ENCODE assay signal across 1 cellular context in the genomic region with DNA sequence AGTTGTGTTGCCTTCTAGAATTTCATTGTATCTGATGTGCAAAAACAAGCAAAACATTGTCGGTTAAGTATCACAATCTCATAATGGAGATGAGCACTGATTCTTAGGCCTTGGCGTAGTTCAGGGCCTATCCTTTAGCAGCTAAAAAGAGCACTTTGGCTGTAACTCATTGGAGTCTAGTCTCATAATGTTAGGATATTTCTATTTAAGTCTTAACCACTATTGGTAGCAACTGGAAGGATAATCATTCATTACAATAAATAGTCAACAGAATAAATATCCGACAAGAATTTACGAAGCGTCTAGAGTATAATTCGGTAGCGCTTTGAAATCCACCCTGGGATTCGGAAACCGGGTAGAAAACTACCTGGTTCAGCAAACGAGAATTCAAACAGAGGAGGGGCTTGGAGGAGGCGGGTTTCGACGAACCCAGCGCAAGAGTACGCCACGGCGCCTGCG.
TF ChIP-seq lines count a peak whose summit lies in the region.

No MANE protein-coding gene starts in this region.

TF ChIP-seq in K562, 482 proteins besides CTCF, POLR2A, EP300 and RAD21 (continues in another document):
- TF ChIP-seq HLTF (IDR thresholded peaks at IDR 0.05) (no peak), KLF10 (CRISPR knock-in tag; IDR thresholded peaks at IDR 0.05) (no peak), ZNF121 (CRISPR knock-in tag; conservative IDR thresholded peaks at IDR 0.05) (no peak), KLF16 (IDR thresholded peaks at IDR 0.05) (no peak), ZSCAN32 (CRISPR knock-in tag; IDR thresholded peaks at IDR 0.05) (no peak), PTBP1 (IDR thresholded peaks at IDR 0.05; ENCODE audit: low read depth, low read length) (no peak), ZNF76 (CRISPR knock-in tag; IDR thresholded peaks at IDR 0.05; ENCODE audit: borderline replicate concordance) (no peak), ZNF184 (CRISPR knock-in tag; IDR thresholded peaks at IDR 0.05) (no peak), STAG1 (CRISPR knock-in tag; IDR thresholded peaks at IDR 0.05; ENCODE audit: borderline replicate concordance) (no peak), PTRF (tag; IDR thresholded peaks at IDR 0.05) (no peak), ILF3 (IDR thresholded peaks at IDR 0.05; ENCODE audit: borderline replicate concordance) (no peak), SMAD3 (CRISPR knock-in tag; conservative IDR thresholded peaks at IDR 0.05) (no peak), CBX2 (IDR thresholded peaks at IDR 0.05; ENCODE audit: insufficient read depth, low read length, poor library complexity, severe bottlenecking) (no peak), TRIM24 (IDR thresholded peaks at IDR 0.05) (no peak), HNRNPLL (IDR thresholded peaks at IDR 0.05; ENCODE audit: low read depth, low read length, poor library complexity, severe bottlenecking) (peak; percentile 95), ZNF232 (CRISPR knock-in tag; IDR thresholded peaks at IDR 0.05) (no peak), PHTF2 (CRISPR knock-in tag; IDR thresholded peaks at IDR 0.05) (no peak), GTF2E2 (tag; IDR thresholded peaks at IDR 0.05) (peak; percentile 46; the same call in 1 of the 2 replicates), ZBTB8A (IDR thresholded peaks at IDR 0.05; ENCODE audit: partially characterized antibody) (peak; percentile 9), KLF1 (tag; IDR thresholded peaks at IDR 0.05) (no peak), ZNF644 (tag; IDR thresholded peaks at IDR 0.05; ENCODE audit: low read depth) (no peak), ZNF586 (CRISPR knock-in tag; conservative IDR thresholded peaks at IDR 0.05) (no peak), ZNF695 (CRISPR knock-in tag; IDR thresholded peaks at IDR 0.05) (no peak), STAT5B (CRISPR knock-in tag; IDR thresholded peaks at IDR 0.05) (no peak), ZNF324 (CRISPR knock-in tag; IDR thresholded peaks at IDR 0.05) (no peak), SMARCB1 (IDR thresholded peaks at IDR 0.05; ENCODE audit: insufficient read length, low read depth) (no peak), MEIS2 (IDR thresholded peaks at IDR 0.05; ENCODE audit: partially characterized antibody) (peak; percentile 74), C11orf30 (IDR thresholded peaks at IDR 0.05; ENCODE audit: low read depth) (peak; percentile 36; the same call in 1 of the 2 replicates)
- TF ChIP-seq, protein P1, sequence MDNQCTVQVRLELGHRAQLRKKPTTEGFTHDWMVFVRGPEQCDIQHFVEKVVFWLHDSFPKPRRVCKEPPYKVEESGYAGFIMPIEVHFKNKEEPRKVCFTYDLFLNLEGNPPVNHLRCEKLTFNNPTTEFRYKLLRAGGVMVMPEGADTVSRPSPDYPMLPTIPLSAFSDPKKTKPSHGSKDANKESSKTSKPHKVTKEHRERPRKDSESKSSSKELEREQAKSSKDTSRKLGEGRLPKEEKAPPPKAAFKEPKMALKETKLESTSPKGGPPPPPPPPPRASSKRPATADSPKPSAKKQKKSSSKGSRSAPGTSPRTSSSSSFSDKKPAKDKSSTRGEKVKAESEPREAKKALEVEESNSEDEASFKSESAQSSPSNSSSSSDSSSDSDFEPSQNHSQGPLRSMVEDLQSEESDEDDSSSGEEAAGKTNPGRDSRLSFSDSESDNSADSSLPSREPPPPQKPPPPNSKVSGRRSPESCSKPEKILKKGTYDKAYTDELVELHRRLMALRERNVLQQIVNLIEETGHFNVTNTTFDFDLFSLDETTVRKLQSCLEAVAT (IDR thresholded peaks at IDR 0.05), result peak in 1 of 2 experiments; percentile 26; a peak in 1 of 4 replicates
- TF ChIP-seq, protein P2, sequence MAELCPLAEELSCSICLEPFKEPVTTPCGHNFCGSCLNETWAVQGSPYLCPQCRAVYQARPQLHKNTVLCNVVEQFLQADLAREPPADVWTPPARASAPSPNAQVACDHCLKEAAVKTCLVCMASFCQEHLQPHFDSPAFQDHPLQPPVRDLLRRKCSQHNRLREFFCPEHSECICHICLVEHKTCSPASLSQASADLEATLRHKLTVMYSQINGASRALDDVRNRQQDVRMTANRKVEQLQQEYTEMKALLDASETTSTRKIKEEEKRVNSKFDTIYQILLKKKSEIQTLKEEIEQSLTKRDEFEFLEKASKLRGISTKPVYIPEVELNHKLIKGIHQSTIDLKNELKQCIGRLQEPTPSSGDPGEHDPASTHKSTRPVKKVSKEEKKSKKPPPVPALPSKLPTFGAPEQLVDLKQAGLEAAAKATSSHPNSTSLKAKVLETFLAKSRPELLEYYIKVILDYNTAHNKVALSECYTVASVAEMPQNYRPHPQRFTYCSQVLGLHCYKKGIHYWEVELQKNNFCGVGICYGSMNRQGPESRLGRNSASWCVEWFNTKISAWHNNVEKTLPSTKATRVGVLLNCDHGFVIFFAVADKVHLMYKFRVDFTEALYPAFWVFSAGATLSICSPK (IDR thresholded peaks at IDR 0.05; ENCODE audit: borderline replicate concordance), result no peak
- TF ChIP-seq, protein P3, sequence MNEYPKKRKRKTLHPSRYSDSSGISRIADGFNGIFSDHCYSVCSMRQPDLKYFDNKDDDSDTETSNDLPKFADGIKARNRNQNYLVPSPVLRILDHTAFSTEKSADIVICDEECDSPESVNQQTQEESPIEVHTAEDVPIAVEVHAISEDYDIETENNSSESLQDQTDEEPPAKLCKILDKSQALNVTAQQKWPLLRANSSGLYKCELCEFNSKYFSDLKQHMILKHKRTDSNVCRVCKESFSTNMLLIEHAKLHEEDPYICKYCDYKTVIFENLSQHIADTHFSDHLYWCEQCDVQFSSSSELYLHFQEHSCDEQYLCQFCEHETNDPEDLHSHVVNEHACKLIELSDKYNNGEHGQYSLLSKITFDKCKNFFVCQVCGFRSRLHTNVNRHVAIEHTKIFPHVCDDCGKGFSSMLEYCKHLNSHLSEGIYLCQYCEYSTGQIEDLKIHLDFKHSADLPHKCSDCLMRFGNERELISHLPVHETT (CRISPR knock-in tag; conservative IDR thresholded peaks at IDR 0.05 in 1 of 2, IDR thresholded peaks at IDR 0.05 in 1 of 2), result no peak
- TF ChIP-seq, protein P4, sequence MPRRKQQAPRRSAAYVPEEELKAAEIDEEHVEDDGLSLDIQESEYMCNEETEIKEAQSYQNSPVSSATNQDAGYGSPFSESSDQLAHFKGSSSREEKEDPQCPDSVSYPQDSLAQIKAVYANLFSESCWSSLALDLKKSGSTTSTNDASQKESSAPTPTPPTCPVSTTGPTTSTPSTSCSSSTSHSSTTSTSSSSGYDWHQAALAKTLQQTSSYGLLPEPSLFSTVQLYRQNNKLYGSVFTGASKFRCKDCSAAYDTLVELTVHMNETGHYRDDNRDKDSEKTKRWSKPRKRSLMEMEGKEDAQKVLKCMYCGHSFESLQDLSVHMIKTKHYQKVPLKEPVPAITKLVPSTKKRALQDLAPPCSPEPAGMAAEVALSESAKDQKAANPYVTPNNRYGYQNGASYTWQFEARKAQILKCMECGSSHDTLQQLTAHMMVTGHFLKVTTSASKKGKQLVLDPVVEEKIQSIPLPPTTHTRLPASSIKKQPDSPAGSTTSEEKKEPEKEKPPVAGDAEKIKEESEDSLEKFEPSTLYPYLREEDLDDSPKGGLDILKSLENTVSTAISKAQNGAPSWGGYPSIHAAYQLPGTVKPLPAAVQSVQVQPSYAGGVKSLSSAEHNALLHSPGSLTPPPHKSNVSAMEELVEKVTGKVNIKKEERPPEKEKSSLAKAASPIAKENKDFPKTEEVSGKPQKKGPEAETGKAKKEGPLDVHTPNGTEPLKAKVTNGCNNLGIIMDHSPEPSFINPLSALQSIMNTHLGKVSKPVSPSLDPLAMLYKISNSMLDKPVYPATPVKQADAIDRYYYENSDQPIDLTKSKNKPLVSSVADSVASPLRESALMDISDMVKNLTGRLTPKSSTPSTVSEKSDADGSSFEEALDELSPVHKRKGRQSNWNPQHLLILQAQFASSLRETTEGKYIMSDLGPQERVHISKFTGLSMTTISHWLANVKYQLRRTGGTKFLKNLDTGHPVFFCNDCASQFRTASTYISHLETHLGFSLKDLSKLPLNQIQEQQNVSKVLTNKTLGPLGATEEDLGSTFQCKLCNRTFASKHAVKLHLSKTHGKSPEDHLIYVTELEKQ (CRISPR knock-in tag; IDR thresholded peaks at IDR 0.05), result no peak
- TF ChIP-seq, protein P5, sequence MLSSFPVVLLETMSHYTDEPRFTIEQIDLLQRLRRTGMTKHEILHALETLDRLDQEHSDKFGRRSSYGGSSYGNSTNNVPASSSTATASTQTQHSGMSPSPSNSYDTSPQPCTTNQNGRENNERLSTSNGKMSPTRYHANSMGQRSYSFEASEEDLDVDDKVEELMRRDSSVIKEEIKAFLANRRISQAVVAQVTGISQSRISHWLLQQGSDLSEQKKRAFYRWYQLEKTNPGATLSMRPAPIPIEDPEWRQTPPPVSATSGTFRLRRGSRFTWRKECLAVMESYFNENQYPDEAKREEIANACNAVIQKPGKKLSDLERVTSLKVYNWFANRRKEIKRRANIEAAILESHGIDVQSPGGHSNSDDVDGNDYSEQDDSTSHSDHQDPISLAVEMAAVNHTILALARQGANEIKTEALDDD (IDR thresholded peaks at IDR 0.05), result peak; percentile 77; the same call in 1 of the 2 replicates
- TF ChIP-seq, protein P6, sequence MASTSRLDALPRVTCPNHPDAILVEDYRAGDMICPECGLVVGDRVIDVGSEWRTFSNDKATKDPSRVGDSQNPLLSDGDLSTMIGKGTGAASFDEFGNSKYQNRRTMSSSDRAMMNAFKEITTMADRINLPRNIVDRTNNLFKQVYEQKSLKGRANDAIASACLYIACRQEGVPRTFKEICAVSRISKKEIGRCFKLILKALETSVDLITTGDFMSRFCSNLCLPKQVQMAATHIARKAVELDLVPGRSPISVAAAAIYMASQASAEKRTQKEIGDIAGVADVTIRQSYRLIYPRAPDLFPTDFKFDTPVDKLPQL (IDR thresholded peaks at IDR 0.05; ENCODE audit: extremely low read depth, insufficient read length), result no peak
- TF ChIP-seq, protein P7, sequence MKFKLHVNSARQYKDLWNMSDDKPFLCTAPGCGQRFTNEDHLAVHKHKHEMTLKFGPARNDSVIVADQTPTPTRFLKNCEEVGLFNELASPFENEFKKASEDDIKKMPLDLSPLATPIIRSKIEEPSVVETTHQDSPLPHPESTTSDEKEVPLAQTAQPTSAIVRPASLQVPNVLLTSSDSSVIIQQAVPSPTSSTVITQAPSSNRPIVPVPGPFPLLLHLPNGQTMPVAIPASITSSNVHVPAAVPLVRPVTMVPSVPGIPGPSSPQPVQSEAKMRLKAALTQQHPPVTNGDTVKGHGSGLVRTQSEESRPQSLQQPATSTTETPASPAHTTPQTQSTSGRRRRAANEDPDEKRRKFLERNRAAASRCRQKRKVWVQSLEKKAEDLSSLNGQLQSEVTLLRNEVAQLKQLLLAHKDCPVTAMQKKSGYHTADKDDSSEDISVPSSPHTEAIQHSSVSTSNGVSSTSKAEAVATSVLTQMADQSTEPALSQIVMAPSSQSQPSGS (CRISPR knock-in tag; IDR thresholded peaks at IDR 0.05), result no peak
- TF ChIP-seq, protein P8, sequence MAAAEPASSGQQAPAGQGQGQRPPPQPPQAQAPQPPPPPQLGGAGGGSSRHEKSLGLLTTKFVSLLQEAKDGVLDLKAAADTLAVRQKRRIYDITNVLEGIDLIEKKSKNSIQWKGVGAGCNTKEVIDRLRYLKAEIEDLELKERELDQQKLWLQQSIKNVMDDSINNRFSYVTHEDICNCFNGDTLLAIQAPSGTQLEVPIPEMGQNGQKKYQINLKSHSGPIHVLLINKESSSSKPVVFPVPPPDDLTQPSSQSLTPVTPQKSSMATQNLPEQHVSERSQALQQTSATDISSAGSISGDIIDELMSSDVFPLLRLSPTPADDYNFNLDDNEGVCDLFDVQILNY (CRISPR knock-in tag; IDR thresholded peaks at IDR 0.05), result no peak
- TF ChIP-seq, protein P9, sequence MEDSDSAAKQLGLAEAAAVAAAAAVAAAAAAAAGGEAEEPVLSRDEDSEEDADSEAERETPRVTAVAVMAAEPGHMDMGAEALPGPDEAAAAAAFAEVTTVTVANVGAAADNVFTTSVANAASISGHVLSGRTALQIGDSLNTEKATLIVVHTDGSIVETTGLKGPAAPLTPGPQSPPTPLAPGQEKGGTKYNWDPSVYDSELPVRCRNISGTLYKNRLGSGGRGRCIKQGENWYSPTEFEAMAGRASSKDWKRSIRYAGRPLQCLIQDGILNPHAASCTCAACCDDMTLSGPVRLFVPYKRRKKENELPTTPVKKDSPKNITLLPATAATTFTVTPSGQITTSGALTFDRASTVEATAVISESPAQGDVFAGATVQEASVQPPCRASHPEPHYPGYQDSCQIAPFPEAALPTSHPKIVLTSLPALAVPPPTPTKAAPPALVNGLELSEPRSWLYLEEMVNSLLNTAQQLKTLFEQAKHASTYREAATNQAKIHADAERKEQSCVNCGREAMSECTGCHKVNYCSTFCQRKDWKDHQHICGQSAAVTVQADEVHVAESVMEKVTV (CRISPR knock-in tag; IDR thresholded peaks at IDR 0.05), result no peak
- TF ChIP-seq, protein P10, sequence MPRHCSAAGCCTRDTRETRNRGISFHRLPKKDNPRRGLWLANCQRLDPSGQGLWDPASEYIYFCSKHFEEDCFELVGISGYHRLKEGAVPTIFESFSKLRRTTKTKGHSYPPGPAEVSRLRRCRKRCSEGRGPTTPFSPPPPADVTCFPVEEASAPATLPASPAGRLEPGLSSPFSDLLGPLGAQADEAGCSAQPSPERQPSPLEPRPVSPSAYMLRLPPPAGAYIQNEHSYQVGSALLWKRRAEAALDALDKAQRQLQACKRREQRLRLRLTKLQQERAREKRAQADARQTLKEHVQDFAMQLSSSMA (CRISPR knock-in tag; IDR thresholded peaks at IDR 0.05), result no peak
- TF ChIP-seq, protein P11, sequence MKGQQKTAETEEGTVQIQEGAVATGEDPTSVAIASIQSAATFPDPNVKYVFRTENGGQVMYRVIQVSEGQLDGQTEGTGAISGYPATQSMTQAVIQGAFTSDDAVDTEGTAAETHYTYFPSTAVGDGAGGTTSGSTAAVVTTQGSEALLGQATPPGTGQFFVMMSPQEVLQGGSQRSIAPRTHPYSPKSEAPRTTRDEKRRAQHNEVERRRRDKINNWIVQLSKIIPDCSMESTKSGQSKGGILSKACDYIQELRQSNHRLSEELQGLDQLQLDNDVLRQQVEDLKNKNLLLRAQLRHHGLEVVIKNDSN (CRISPR knock-in tag; IDR thresholded peaks at IDR 0.05), result no peak
- TF ChIP-seq, protein P12, sequence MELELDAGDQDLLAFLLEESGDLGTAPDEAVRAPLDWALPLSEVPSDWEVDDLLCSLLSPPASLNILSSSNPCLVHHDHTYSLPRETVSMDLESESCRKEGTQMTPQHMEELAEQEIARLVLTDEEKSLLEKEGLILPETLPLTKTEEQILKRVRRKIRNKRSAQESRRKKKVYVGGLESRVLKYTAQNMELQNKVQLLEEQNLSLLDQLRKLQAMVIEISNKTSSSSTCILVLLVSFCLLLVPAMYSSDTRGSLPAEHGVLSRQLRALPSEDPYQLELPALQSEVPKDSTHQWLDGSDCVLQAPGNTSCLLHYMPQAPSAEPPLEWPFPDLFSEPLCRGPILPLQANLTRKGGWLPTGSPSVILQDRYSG (tag; conservative IDR thresholded peaks at IDR 0.05; ENCODE audit: low read depth), result no peak
- TF ChIP-seq, protein P13, sequence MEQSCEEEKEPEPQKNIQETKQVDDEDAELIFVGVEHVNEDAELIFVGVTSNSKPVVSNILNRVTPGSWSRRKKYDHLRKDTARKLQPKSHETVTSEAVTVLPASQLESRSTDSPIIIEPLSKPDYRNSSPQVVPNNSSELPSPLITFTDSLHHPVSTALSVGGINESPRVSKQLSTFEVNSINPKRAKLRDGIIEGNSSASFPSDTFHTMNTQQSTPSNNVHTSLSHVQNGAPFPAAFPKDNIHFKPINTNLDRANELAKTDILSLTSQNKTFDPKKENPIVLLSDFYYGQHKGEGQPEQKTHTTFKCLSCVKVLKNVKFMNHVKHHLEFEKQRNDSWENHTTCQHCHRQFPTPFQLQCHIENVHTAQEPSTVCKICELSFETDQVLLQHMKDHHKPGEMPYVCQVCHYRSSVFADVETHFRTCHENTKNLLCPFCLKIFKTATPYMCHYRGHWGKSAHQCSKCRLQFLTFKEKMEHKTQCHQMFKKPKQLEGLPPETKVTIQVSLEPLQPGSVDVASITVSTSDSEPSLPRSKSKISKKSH (CRISPR knock-in tag; IDR thresholded peaks at IDR 0.05), result no peak
